1 cellular context compared by ENCODE assay signal in genomic region chr13:109208522-109208921, GRCh38.
A peak's percentile ranks its signal among the peaks of the same experiment; 100 is the strongest.
TF ChIP-seq lines count a peak whose summit lies in the region.

No MANE protein-coding gene starts in this region.

TF ChIP-seq in K562, 482 proteins besides CTCF, POLR2A, EP300 and RAD21:
- TF ChIP-seq CLOCK (CRISPR knock-in tag; IDR thresholded peaks at IDR 0.05; ENCODE audit: borderline replicate concordance): no peak
- TF ChIP-seq FOSL1 (tag; conservative IDR thresholded peaks at IDR 0.05): peak; percentile 41; the same call in 1 of the 2 replicates
- TF ChIP-seq PRDM10 (IDR thresholded peaks at IDR 0.05; ENCODE audit: partially characterized antibody): peak; percentile 74
- no peak for TF ChIP-seq FOXP4 (CRISPR knock-in tag; IDR thresholded peaks at IDR 0.05; ENCODE audit: borderline replicate concordance)
